22 cellular contexts compared by ENCODE assay signal in genomic region chrX:121301356-121301755, GRCh38.
A peak's percentile ranks its signal among the peaks of the same experiment; 100 is the strongest.
DNase-seq lines count a peak whose midpoint lies in the region; ATAC-seq, FAIRE-seq and TF ChIP-seq lines count a peak whose summit lies in the region.
"Had no signal": no experiment of that assay in that cellular context is flagged by ENCODE, and none has a peak within 500 bp of the region (broad histone marks: within the 10 kb centered on the region; RNA-seq: fewer than 3 reads in every experiment).

No MANE protein-coding gene starts in this region.

- H3K36me3 ChIP-seq in ascending aorta, result no peaks in the 10 kb centered on the region
- H3K36me3 ChIP-seq: BLaER1 had no signal

- no peak for TF ChIP-seq RAD21 in A549 (conservative IDR thresholded peaks at IDR 0.05 in 1 of 2, IDR thresholded peaks at IDR 0.05 in 1 of 2)

- H3K27ac ChIP-seq in A549, result no peak overlapping the region
- no peak overlapping the region for H3K27ac ChIP-seq in ascending aorta
- H3K27ac ChIP-seq: BLaER1, C4-2B, GM23248 had no signal

- H3K4me1 ChIP-seq in A549 (no peaks in the 10 kb centered on the region), ascending aorta (no peaks in the 10 kb centered on the region)
- H3K4me1 ChIP-seq: BLaER1, Caco-2 had no signal

- TF ChIP-seq CTCF in A549 (IDR thresholded peaks at IDR 0.05), result no peak
- TF ChIP-seq CTCF in ascending aorta (IDR thresholded peaks at IDR 0.05), result no peak

- POLR2A ChIA-PET in A549 (lab: Yijun Ruan, JAX) (no interaction called here), T-cell (lab: Charles Lee) (no interaction called here)

- ATAC-seq in activated T-cell treated with anti-CD3 and anti-CD28 coated beads, Interleukin-2, amount 50 U/mL, for 4 hours, result peak; percentile 43 to 59
- ATAC-seq in A549 (no peak), HG02610 (IDR thresholded peaks at IDR 0.05; ENCODE audit: unreplicated experiment) (peak; percentile 61), T-cell (replicated peaks in 1 of 4) (no peak)
- peak; percentile 55 for ATAC-seq in stimulated activated effector memory CD8-positive, alpha-beta T cell treated with anti-CD3 and anti-CD28 coated beads, Interleukin-12 subunit alpha, Interleukin-12 subunit beta, amount 100 ng/mL, for 72 hours
- ATAC-seq: CD8-positive, alpha-beta T cell had no signal

- intact Hi-C loops in ascending aorta (cut with DNase I), result no loop called here

- H3K4me3 Mint-ChIP-seq in activated T-cell treated with anti-CD3 and anti-CD28 coated beads, Interleukin-2, amount 50 U/mL, for 4 hours, result no peak overlapping the region
- no peak overlapping the region for H3K4me3 Mint-ChIP-seq in stimulated activated effector memory CD8-positive, alpha-beta T cell treated with anti-CD3 and anti-CD28 coated beads, Interleukin-12 subunit alpha, Interleukin-12 subunit beta, amount 100 ng/mL, for 72 hours
- H3K4me3 Mint-ChIP-seq in T-cell, result no peak overlapping the region
- H3K4me3 Mint-ChIP-seq: B cell; CD4-positive, CD25-positive, alpha-beta regulatory T cell; CD8-positive, alpha-beta T cell had no signal

- no peak overlapping the region for H3K4me2 ChIP-seq in A549
- H3K4me2 ChIP-seq: BLaER1 had no signal

- H3K9me3 Mint-ChIP-seq in activated T-cell treated with anti-CD3 and anti-CD28 coated beads, Interleukin-2, amount 50 U/mL, for 4 hours, result no peaks in the 10 kb centered on the region
- no peaks in the 10 kb centered on the region for H3K9me3 Mint-ChIP-seq in stimulated activated effector memory CD8-positive, alpha-beta T cell treated with anti-CD3 and anti-CD28 coated beads, Interleukin-12 subunit alpha, Interleukin-12 subunit beta, amount 100 ng/mL, for 72 hours
- H3K9me3 Mint-ChIP-seq in T-cell, result no peaks in the 10 kb centered on the region
- H3K9me3 Mint-ChIP-seq: CD8-positive, alpha-beta T cell had no signal

- CTCF ChIA-PET in A549 (lab: Yijun Ruan, JAX), result no interaction called here
- CTCF ChIA-PET in T-cell (lab: Charles Lee), result no interaction called here

- TF ChIP-seq EP300 in A549 (IDR thresholded peaks at IDR 0.05), result no peak

- no peak for DNase-seq in activated T-cell treated with anti-CD3 and anti-CD28 coated beads, Interleukin-2, amount 50 U/mL, for 4 hours
- DNase-seq in activated T-cell treated with anti-CD3 and anti-CD28 coated beads, Interleukin-2, amount 50 U/mL, for 1 hour, result no peak
- DNase-seq in A549 (ENCODE audit: low read depth in 1 of 2, low spot score in 1 of 2) (no peak), T-cell (no peak), ascending aorta (ENCODE audit: low spot score in 2 of 2) (no peak)
- DNase-seq in stimulated activated effector memory CD8-positive, alpha-beta T cell treated with anti-CD3 and anti-CD28 coated beads, Interleukin-12 subunit alpha, Interleukin-12 subunit beta, amount 100 ng/mL, for 72 hours (ENCODE audit: low spot score in 2 of 2), result no peak
- DNase-seq: 8988T; Caco-2; CD4-positive, CD25-positive, alpha-beta regulatory T cell; CD8-positive, alpha-beta T cell; DMS153; DND-41; GM23248; H7; HCEC 1CT had no signal

- no peaks in the 10 kb centered on the region for H3K27me3 Mint-ChIP-seq in activated T-cell treated with anti-CD3 and anti-CD28 coated beads, Interleukin-2, amount 50 U/mL, for 4 hours (ENCODE audit: low read depth)
- peaks cover 0 to 7% of the 10 kb centered on the region in 2 donors for H3K27me3 Mint-ChIP-seq in T-cell
- H3K27me3 Mint-ChIP-seq: B cell; CD4-positive, CD25-positive, alpha-beta regulatory T cell had no signal

- H3K36me3 Mint-ChIP-seq in activated T-cell treated with anti-CD3 and anti-CD28 coated beads, Interleukin-2, amount 50 U/mL, for 4 hours (ENCODE audit: insufficient read depth), result no peaks in the 10 kb centered on the region
- no peaks in the 10 kb centered on the region for H3K36me3 Mint-ChIP-seq in stimulated activated effector memory CD8-positive, alpha-beta T cell treated with anti-CD3 and anti-CD28 coated beads, Interleukin-12 subunit alpha, Interleukin-12 subunit beta, amount 100 ng/mL, for 72 hours
- H3K36me3 Mint-ChIP-seq in T-cell, result no peaks in the 10 kb centered on the region
- H3K36me3 Mint-ChIP-seq: CD4-positive, CD25-positive, alpha-beta regulatory T cell; CD8-positive, alpha-beta T cell had no signal

- peaks cover 3% of the 10 kb centered on the region for H3K4me1 Mint-ChIP-seq in activated T-cell treated with anti-CD3 and anti-CD28 coated beads, Interleukin-2, amount 50 U/mL, for 4 hours (ENCODE audit: low read depth)
- H3K4me1 Mint-ChIP-seq in stimulated activated effector memory CD8-positive, alpha-beta T cell treated with anti-CD3 and anti-CD28 coated beads, Interleukin-12 subunit alpha, Interleukin-12 subunit beta, amount 100 ng/mL, for 72 hours, result no peaks in the 10 kb centered on the region
- H3K4me1 Mint-ChIP-seq in T-cell, result no peaks in the 10 kb centered on the region
- H3K4me1 Mint-ChIP-seq: B cell; CD4-positive, CD25-positive, alpha-beta regulatory T cell had no signal

- no peaks in the 10 kb centered on the region for H3K27me3 ChIP-seq in ascending aorta
- H3K27me3 ChIP-seq: BLaER1 had no signal

- H3K9me3 ChIP-seq in A549 (no peaks in the 10 kb centered on the region), ascending aorta (no peaks in the 10 kb centered on the region)
- H3K9me3 ChIP-seq: BLaER1, Caco-2 had no signal

- FAIRE-seq in A549 (lab: Jason Lieb, UNC), result peak; percentile 81
- FAIRE-seq: G401.6, GM12892, H1 had no signal

- H3K27ac Mint-ChIP-seq in stimulated activated effector memory CD8-positive, alpha-beta T cell treated with anti-CD3 and anti-CD28 coated beads, Interleukin-12 subunit alpha, Interleukin-12 subunit beta, amount 100 ng/mL, for 72 hours, result no peak overlapping the region
- H3K27ac Mint-ChIP-seq in T-cell, result no peak overlapping the region
- H3K27ac Mint-ChIP-seq: B cell; CD4-positive, CD25-positive, alpha-beta regulatory T cell; CD8-positive, alpha-beta T cell had no signal

- 53% methylated on average over 2 of the region's 2 CpGs for WGBS in A549 (ENCODE audit: missing lambda C conversion rate)

- H3K4me3 ChIP-seq in A549 (no peak overlapping the region), ascending aorta (no peak overlapping the region)
- H3K4me3 ChIP-seq: BLaER1, GM23248 had no signal

- no peak for TF ChIP-seq POLR2A in A549 (IDR thresholded peaks at IDR 0.05; ENCODE audit: low read length)

TF ChIP-seq in A549, 52 proteins besides CTCF, POLR2A, EP300 and RAD21:
- no peak for TF ChIP-seq PBX3 (IDR thresholded peaks at IDR 0.05)
- no peak for TF ChIP-seq JUNB (IDR thresholded peaks at IDR 0.05)
- no peak for TF ChIP-seq CBX8 (IDR thresholded peaks at IDR 0.05)
- TF ChIP-seq SREBF2 (IDR thresholded peaks at IDR 0.05), result no peak
- TF ChIP-seq REST (IDR thresholded peaks at IDR 0.05), result no peak
- TF ChIP-seq BCL3 (IDR thresholded peaks at IDR 0.05), result no peak
- no peak for TF ChIP-seq USF2 (IDR thresholded peaks at IDR 0.05)
- TF ChIP-seq HEYL (CRISPR knock-in tag; IDR thresholded peaks at IDR 0.05), result no peak

Comparison
In these comparisons a context has a peak if more than half of its experiments do, and no peak if none do; other contexts are left out.
1. ATAC-seq: peak in activated T-cell treated with anti-CD3 and anti-CD28 coated beads, Interleukin-2, amount 50 U/mL, for 4 hours (2 of 2), HG02610 (single experiment) and stimulated activated effector memory CD8-positive, alpha-beta T cell treated with anti-CD3 and anti-CD28 coated beads, Interleukin-12 subunit alpha, Interleukin-12 subunit beta, amount 100 ng/mL, for 72 hours (single experiment); none in A549 (0 of 2) and T-cell (0 of 4).